ENCODE assay signal across 27 cellular contexts in the genomic region with DNA sequence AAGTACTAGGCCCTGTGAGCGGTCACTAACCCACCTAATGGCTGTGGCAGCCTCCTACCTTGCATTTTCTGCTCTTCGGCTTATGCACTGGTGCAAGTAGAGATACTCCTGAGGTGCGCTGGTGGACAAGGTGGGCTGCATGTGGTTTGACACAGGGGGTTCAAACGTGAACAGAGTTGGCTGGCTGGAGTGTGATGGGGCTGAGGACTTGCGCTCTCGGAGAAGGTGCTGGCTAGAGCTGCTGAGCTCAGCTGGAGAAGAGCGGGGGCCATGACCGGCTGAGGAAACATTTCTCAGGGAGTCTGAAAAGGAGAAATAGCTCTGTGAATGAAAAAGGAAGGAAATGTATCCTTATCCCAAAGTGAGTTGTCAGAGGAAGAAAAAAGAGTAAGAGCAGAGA.
"Had no signal": no experiment of that assay in that cellular context is flagged by ENCODE, and none has a peak within 500 bp of the region (broad histone marks: within the 10 kb centered on the region; RNA-seq: fewer than 3 reads in every experiment).

No MANE protein-coding gene starts in this region.

- H3K27me3 ChIP-seq: breast epithelium, SJCRH30 had no signal

- H3K4me3 Mint-ChIP-seq: activated B cell treated with CpG ODN at 0.5 μM for 24 hours; activated CD4-positive, alpha-beta T cell treated with anti-CD3 and anti-CD28 coated beads, Interleukin-2, amount 10 ng/mL, durations not matched to agents 24 days and 14 days; activated CD8-positive, alpha-beta memory T cell treated with anti-CD3 and anti-CD28 coated beads, Interleukin-2, amount 10 ng/mL, durations not matched to agents 7 days and 5 days; activated naive CD4-positive, alpha-beta T cell treated with anti-CD3 and anti-CD28 coated beads for 36 hours; activated naive CD8-positive, alpha-beta T cell; activated T-cell treated with anti-CD3 and anti-CD28 coated beads, Interleukin-2, amount 50 U/mL, for 24 hours; IgD-negative memory B cell had no signal

- H3K4me1 ChIP-seq: breast epithelium had no signal

- H3K9ac ChIP-seq: SK-N-SH had no signal

- H3K27ac ChIP-seq: breast epithelium, SJCRH30 had no signal

- H3K36me3 ChIP-seq: breast epithelium had no signal

- H3K9me3 ChIP-seq: breast epithelium, SJCRH30, SK-N-SH had no signal

- H3K4me3 ChIP-seq: breast epithelium, SJCRH30 had no signal

- H3K9me3 Mint-ChIP-seq: activated CD4-positive, alpha-beta T cell treated with anti-CD3 and anti-CD28 coated beads, Interleukin-2, amount 10 ng/mL, durations not matched to agents 24 days and 14 days had no signal

- H3K27ac Mint-ChIP-seq: activated B cell treated with CpG ODN at 0.5 μM for 24 hours; activated CD4-positive, alpha-beta T cell treated with anti-CD3 and anti-CD28 coated beads, Interleukin-2, amount 10 ng/mL, durations not matched to agents 24 days and 14 days; activated CD8-positive, alpha-beta memory T cell treated with anti-CD3 and anti-CD28 coated beads, Interleukin-2, amount 10 ng/mL, durations not matched to agents 7 days and 5 days; activated naive CD4-positive, alpha-beta T cell treated with anti-CD3 and anti-CD28 coated beads for 36 hours; activated naive CD8-positive, alpha-beta T cell; activated T-cell treated with anti-CD3 and anti-CD28 coated beads, Interleukin-2, amount 50 U/mL, for 24 hours; IgD-negative memory B cell had no signal

- DNase-seq: activated B cell treated with CpG ODN at 0.5 μM for 24 hours; activated CD4-positive, alpha-beta T cell treated with anti-CD3 and anti-CD28 coated beads for 1 hour; activated CD4-positive, alpha-beta T cell treated with anti-CD3 and anti-CD28 coated beads, Interleukin-2, amount 10 ng/mL, durations not matched to agents 24 days and 14 days; activated CD4-positive, alpha-beta T cell treated with anti-CD3 and anti-CD28 coated beads, Interleukin-2, amount 50 U/mL, for 48 hours; activated CD8-positive, alpha-beta memory T cell treated with anti-CD3 and anti-CD28 coated beads, Interleukin-2, amount 10 ng/mL, durations not matched to agents 7 days and 5 days; activated gamma-delta T cell; activated naive CD4-positive, alpha-beta T cell treated with anti-CD3 and anti-CD28 coated beads for 36 hours; activated T-cell treated with anti-CD3 and anti-CD28 coated beads, Interleukin-2, amount 50 U/mL, for 24 hours; anterior cingulate cortex; caudate nucleus; KG1; NCI-H1048; NCI-H146; NCI-H187 treated with DMSO at 0.1 percent for 48 hours; NCI-H2171; NCI-H226; NCI-H526 treated with DMSO at 0.1 percent for 48 hours; NCI-H82; Right ventricle myocardium superior; RPMI8226; SJCRH30; SK-N-SH; T-helper 1 cell; T-helper 9 cell had no signal

- H3K4me2 ChIP-seq: SK-N-SH had no signal

- H3K4me1 Mint-ChIP-seq: activated B cell treated with CpG ODN at 0.5 μM for 24 hours had no signal

- H3K27me3 Mint-ChIP-seq: activated B cell treated with CpG ODN at 0.5 μM for 24 hours; activated CD4-positive, alpha-beta T cell treated with anti-CD3 and anti-CD28 coated beads, Interleukin-2, amount 10 ng/mL, durations not matched to agents 24 days and 14 days; activated CD8-positive, alpha-beta memory T cell treated with anti-CD3 and anti-CD28 coated beads, Interleukin-2, amount 10 ng/mL, durations not matched to agents 7 days and 5 days; activated naive CD8-positive, alpha-beta T cell; activated T-cell treated with anti-CD3 and anti-CD28 coated beads, Interleukin-2, amount 50 U/mL, for 24 hours; IgD-negative memory B cell had no signal
